Comparison of ENCODE assay signal across 14 cellular contexts in genomic region chr5:39192449-39193160, GRCh38. TPM values are rescaled to one million over a fixed set of nuclear protein-coding genes. Genes with fewer than 3 reads are reported as not detected.
DNase-seq lines count a peak whose midpoint lies in the region; ATAC-seq and TF ChIP-seq lines count a peak whose summit lies in the region.
"Had no signal": no experiment of that assay in that cellular context is flagged by ENCODE, and none has a peak within 500 bp of the region (broad histone marks: within the 10 kb centered on the region; RNA-seq: fewer than 3 reads in every experiment).

No MANE protein-coding gene starts in this region.

- peak overlapping the region in 6 of 8 donors; percentile 48 to 88 (median 82) for H3K27ac ChIP-seq in spleen
- H3K27ac ChIP-seq in ovary: no peak overlapping the region
- H3K27ac ChIP-seq: tibial nerve had no signal

- H3K4me1 Mint-ChIP-seq in activated T-cell treated with anti-CD3 and anti-CD28 coated beads, Interleukin-2, amount 50 U/mL, for 24 hours (ENCODE audit: low read depth): peaks cover 92% of the 10 kb centered on the region
- peaks cover 94% of the 10 kb centered on the region for H3K4me1 Mint-ChIP-seq in activated naive CD8-positive, alpha-beta T cell treated with anti-CD3 and anti-CD28 coated beads for 36 hours

- intact Hi-C loops in spleen (cut with DNase I; ENCODE audit: low total_unique reads) (no loop called here), ovary (cut with DNase I) (no loop called here)

- H3K27ac Mint-ChIP-seq in activated T-cell treated with anti-CD3 and anti-CD28 coated beads, Interleukin-2, amount 50 U/mL, for 24 hours: peak overlapping the region; percentile 95
- H3K27ac Mint-ChIP-seq in activated naive CD8-positive, alpha-beta T cell treated with anti-CD3 and anti-CD28 coated beads for 36 hours: peak overlapping the region; percentile 96

- peak overlapping the region in 1 of 8 donors; percentile 19 for H3K4me3 ChIP-seq in spleen
- no peak overlapping the region for H3K4me3 ChIP-seq in ovary
- H3K4me3 ChIP-seq: GM12878, tibial nerve had no signal

- no peaks in the 10 kb centered on the region for H3K9me3 Mint-ChIP-seq in activated T-cell treated with anti-CD3 and anti-CD28 coated beads, Interleukin-2, amount 50 U/mL, for 24 hours
- H3K9me3 Mint-ChIP-seq in activated naive CD8-positive, alpha-beta T cell treated with anti-CD3 and anti-CD28 coated beads for 36 hours: no peaks in the 10 kb centered on the region

- whole genome bisulfite sequencing in spleen, 5 donors: 30 to 54% (median 36%) methylated on average over 2 of the region's 2 CpGs
- WGBS in ovary, 3 donors: 60 to 73% (median 73%) methylated on average over 2 of the region's 2 CpGs

- no peaks in the 10 kb centered on the region for H3K27me3 Mint-ChIP-seq in activated T-cell treated with anti-CD3 and anti-CD28 coated beads, Interleukin-2, amount 50 U/mL, for 24 hours
- H3K27me3 Mint-ChIP-seq in activated naive CD8-positive, alpha-beta T cell treated with anti-CD3 and anti-CD28 coated beads for 36 hours: no peaks in the 10 kb centered on the region

- TF ChIP-seq CTCF in spleen (IDR thresholded peaks at IDR 0.05 in 8 of 11, conservative IDR thresholded peaks at IDR 0.05 in 3 of 11) (no peak), ovary (IDR thresholded peaks at IDR 0.05) (no peak)

- H3K36me3 ChIP-seq in spleen (peaks cover 0 to 27% (median 0%) of the 10 kb centered on the region in 6 donors), ovary (no peaks in the 10 kb centered on the region)
- H3K36me3 ChIP-seq: tibial nerve had no signal

- H3K4me1 ChIP-seq in spleen: peaks cover 21 to 100% (median 77%) of the 10 kb centered on the region in 6 donors
- H3K4me1 ChIP-seq in ovary (ENCODE audit: insufficient read depth): no peaks in the 10 kb centered on the region

- no peak for TF ChIP-seq EP300 in ovary (IDR thresholded peaks at IDR 0.05)

- DNase-seq in activated T-cell treated with anti-CD3 and anti-CD28 coated beads, Interleukin-2, amount 50 U/mL, for 24 hours: no peak
- no peak for DNase-seq in activated T-cell treated with anti-CD3 and anti-CD28 coated beads, Interleukin-2, amount 50 U/mL, for 48 hours
- DNase-seq in NOMO-1 (lab: John Stamatoyannopoulos, UW; ENCODE audit: unreplicated experiment in 2 of 2): peak; percentile 26 to 89
- DNase-seq in activated naive CD8-positive, alpha-beta T cell treated with anti-CD3 and anti-CD28 coated beads for 36 hours: no peak
- DNase-seq in spleen: no peak
- DNase-seq in ovary: no peak
- DNase-seq: mesenchymal stem cell, NCI-H446 treated with DMSO at 0.1 percent for 48 hours had no signal

- peak overlapping the region; percentile 75 for H3K4me3 Mint-ChIP-seq in activated T-cell treated with anti-CD3 and anti-CD28 coated beads, Interleukin-2, amount 50 U/mL, for 24 hours
- no peak overlapping the region for H3K4me3 Mint-ChIP-seq in activated naive CD8-positive, alpha-beta T cell treated with anti-CD3 and anti-CD28 coated beads for 36 hours

- H3K27me3 ChIP-seq in spleen (replicated peaks in 1 of 7) (no peaks in the 10 kb centered on the region), ovary (no peaks in the 10 kb centered on the region)
- H3K27me3 ChIP-seq: tibial nerve had no signal

- H3K36me3 Mint-ChIP-seq in activated T-cell treated with anti-CD3 and anti-CD28 coated beads, Interleukin-2, amount 50 U/mL, for 24 hours (ENCODE audit: low read depth): peaks cover 7% of the 10 kb centered on the region
- H3K36me3 Mint-ChIP-seq in activated naive CD8-positive, alpha-beta T cell treated with anti-CD3 and anti-CD28 coated beads for 36 hours: peaks cover 10% of the 10 kb centered on the region

- H3K9me3 ChIP-seq in spleen (no peaks in the 10 kb centered on the region), ovary (no peaks in the 10 kb centered on the region)
- H3K9me3 ChIP-seq: tibial nerve had no signal

- ATAC-seq in GM21619 (IDR thresholded peaks at IDR 0.05; ENCODE audit: unreplicated experiment) (no peak), HG03469 (IDR thresholded peaks at IDR 0.05; ENCODE audit: unreplicated experiment) (no peak)
- ATAC-seq: GM12878 had no signal

- TF ChIP-seq POLR2A in spleen (IDR thresholded peaks at IDR 0.05) (no peak), ovary (IDR thresholded peaks at IDR 0.05) (no peak)

RNA-seq across cellular contexts. Expression of gene FYB1, which starts 26.8 kb away (rescaled TPM):
- total RNA-seq in activated naive CD8-positive, alpha-beta T cell treated with anti-CD3 and anti-CD28 coated beads for 36 hours: 10 to 100 TPM; 71.3 to 74.1 TPM
- total RNA-seq in spleen (100 to 1,000 TPM; 178 to 287 (median 228) TPM), ovary (1 to 10 TPM; 2.4 to 8.9 (median 3.6) TPM)
- polyA plus RNA-seq in spleen (10 to 100 TPM; 21.0 to 26.3 (median 23.3) TPM), ovary (10 to 100 TPM in 1 of 2 donors, 1 to 10 TPM in 1; 1.1 to 12.4 TPM)
- total RNA-seq: Daoy, fibroblast of villous mesenchyme had no signal

Comparison
In these comparisons a context has a peak if more than half of its experiments do, and no peak if none do; other contexts are left out.
1. DNase-seq: peak in NOMO-1 (2 of 2); none in activated T-cell treated with anti-CD3 and anti-CD28 coated beads, Interleukin-2, amount 50 U/mL, for 24 hours (single experiment), activated T-cell treated with anti-CD3 and anti-CD28 coated beads, Interleukin-2, amount 50 U/mL, for 48 hours (0 of 2), activated naive CD8-positive, alpha-beta T cell treated with anti-CD3 and anti-CD28 coated beads for 36 hours (single experiment), spleen (single experiment) and ovary (0 of 5).
2. H3K27ac ChIP-seq: peak in spleen (6 of 8); none in ovary (0 of 2).
3. RNA of gene FYB1, which starts 26.8 kb away (total RNA-seq): 178 to 287 TPM in spleen and 71.3 to 74.1 TPM in activated naive CD8-positive, alpha-beta T cell treated with anti-CD3 and anti-CD28 coated beads for 36 hours; 2.4 to 8.9 TPM in ovary; every median in the first group is over 4 times any median in the second.